22 cellular contexts compared by ENCODE assay signal in genomic region chr3:169894110-169894509, GRCh38. TPM values are rescaled to one million over a fixed set of nuclear protein-coding genes. Genes with fewer than 3 reads are reported as not detected.
DNase-seq lines count a peak whose midpoint lies in the region; ATAC-seq, FAIRE-seq and TF ChIP-seq lines count a peak whose summit lies in the region.
"Had no signal": no experiment of that assay in that cellular context is flagged by ENCODE, and none has a peak within 500 bp of the region (broad histone marks: within the 10 kb centered on the region; RNA-seq: fewer than 3 reads in every experiment).

No MANE protein-coding gene starts in this region.

- in situ Hi-C loops in K562 (cut with MboI) = no loop called here

- H3K27me3 ChIP-seq in K562 (ENCODE audit: control insufficient read depth in 2 of 2, insufficient read depth in 2 of 2, low read length in 2 of 2) (no peaks in the 10 kb centered on the region; a peak in 2 of 5 replicates), endothelial cell of umbilical vein (ENCODE audit: control insufficient read depth in 2 of 2, insufficient read depth in 2 of 2, low read length in 2 of 2) (no peaks in the 10 kb centered on the region), lower lobe of right lung (ENCODE audit: low read depth) (no peaks in the 10 kb centered on the region)

- intact Hi-C loops in K562 (cut with micrococcal nuclease) (no loop called here), endothelial cell of umbilical vein (cut with micrococcal nuclease) (no loop called here), lower lobe of right lung (cut with DNase I) (no loop called here)

- TF ChIP-seq EP300 in K562 (IDR thresholded peaks at IDR 0.05; ENCODE audit: low read length) = no peak

- no peak for TF ChIP-seq RAD21 in K562 (CRISPR knock-in tag; conservative IDR thresholded peaks at IDR 0.05 in 1 of 2, IDR thresholded peaks at IDR 0.05 in 1 of 2)

- H3K4me1 Mint-ChIP-seq in type B pancreatic cell (ENCODE audit: unreplicated experiment) = no peaks in the 10 kb centered on the region
- H3K4me1 Mint-ChIP-seq: CD4-positive, alpha-beta memory T cell had no signal

- CTCF ChIA-PET in K562 (lab: Yijun Ruan, JAX; ENCODE audit: low intra/inter-chr PET ratio) = no interaction called here
- CTCF ChIA-PET in endothelial cell of umbilical vein (lab: Charles Lee) = no interaction called here

- POLR2A ChIA-PET in K562 (lab: Yijun Ruan, JAX) = interaction anchor here (0.6 to 1.4 kb wide), 2 partner anchors 20 to 300 kb away, joined by 3 read pairs; no protein-coding TSS in a partner anchor
- POLR2A ChIA-PET in endothelial cell of umbilical vein (lab: Charles Lee) = no interaction called here

- H3K36me3 Mint-ChIP-seq in type B pancreatic cell = no peaks in the 10 kb centered on the region
- H3K36me3 Mint-ChIP-seq: CD4-positive, alpha-beta memory T cell had no signal

- H3K27ac ChIP-seq in K562 (ENCODE audit: extremely low read depth, low read depth, low read length) = no peak overlapping the region
- H3K27ac ChIP-seq in endothelial cell of umbilical vein (ENCODE audit: insufficient read depth, low read depth, low read length) = no peak overlapping the region
- H3K27ac ChIP-seq in lower lobe of right lung = no peak overlapping the region

- TF ChIP-seq POLR2A in K562 (conservative IDR thresholded peaks at IDR 0.05) (no peak), endothelial cell of umbilical vein (IDR thresholded peaks at IDR 0.05; ENCODE audit: low read depth, low read length) (no peak)

- H2AFZ ChIP-seq in K562 (ENCODE audit: low read depth, low read length) (no peak overlapping the region), endothelial cell of umbilical vein (ENCODE audit: low read depth, low read length) (no peak overlapping the region)

- H3K4me1 ChIP-seq in K562 (replicated peaks in 1 of 2; ENCODE audit: control insufficient read depth in 2 of 2, insufficient read depth in 2 of 2, low read length in 2 of 2) (no peaks in the 10 kb centered on the region; a peak in 1 of 5 replicates), endothelial cell of umbilical vein (ENCODE audit: control insufficient read depth, extremely low read depth, insufficient read depth, low read length) (no peaks in the 10 kb centered on the region), lower lobe of right lung (no peaks in the 10 kb centered on the region)

- H3K9me1 ChIP-seq in K562 (ENCODE audit: control insufficient read depth, insufficient read depth, low read length) (no peaks in the 10 kb centered on the region), endothelial cell of umbilical vein (replicated peaks; ENCODE audit: control insufficient read depth, extremely low read depth, insufficient read depth, low read length) (no peaks in the 10 kb centered on the region)

- H3K9me3 ChIP-seq in K562 (replicated peaks; ENCODE audit: control insufficient read depth, insufficient read depth, low read depth, low read length) = no peaks in the 10 kb centered on the region
- H3K9me3 ChIP-seq in endothelial cell of umbilical vein (replicated peaks; ENCODE audit: control insufficient read depth, insufficient read depth, low read length) = no peaks in the 10 kb centered on the region
- no peaks in the 10 kb centered on the region for H3K9me3 ChIP-seq in lower lobe of right lung

- H4K20me1 ChIP-seq in K562 (replicated peaks; ENCODE audit: control insufficient read depth, insufficient read depth, low read length) (no peaks in the 10 kb centered on the region), endothelial cell of umbilical vein (replicated peaks; ENCODE audit: control insufficient read depth, extremely low read depth, insufficient read depth, low read length) (no peaks in the 10 kb centered on the region)

- DNase-seq in K562 (ENCODE audit: extremely low read depth in 1 of 4, low spot score in 3 of 4) (peak in 1 of 4 experiments; percentile 10), endothelial cell of umbilical vein (ENCODE audit: low read depth, low spot score) (peak; percentile 20), type B pancreatic cell (ENCODE audit: extremely low spot score, unreplicated experiment) (no peak), lower lobe of right lung (no peak)
- DNase-seq: C1 segment of cervical spinal cord; Calu3; CD4-positive, alpha-beta memory T cell; COR-L47; DMS53; DMS79 treated with DMSO at 0.1 percent for 48 hours; GF-D8; H7; HCEC 1CT had no signal

- no peak overlapping the region for H3K9ac ChIP-seq in K562 (ENCODE audit: insufficient read depth in 1 of 2, low read depth in 2 of 2, low read length in 2 of 2)
- H3K9ac ChIP-seq in endothelial cell of umbilical vein (replicated peaks; ENCODE audit: extremely low read depth, insufficient read depth, low read length) = no peak overlapping the region

- no peak for FAIRE-seq in K562 (lab: Jason Lieb, UNC)
- FAIRE-seq in endothelial cell of umbilical vein (lab: Jason Lieb, UNC) = no peak
- FAIRE-seq: GM18507, H1 had no signal

- H3K27me3 Mint-ChIP-seq in type B pancreatic cell = no peaks in the 10 kb centered on the region
- H3K27me3 Mint-ChIP-seq: CD4-positive, alpha-beta memory T cell had no signal

- H3K9me3 Mint-ChIP-seq in type B pancreatic cell = no peaks in the 10 kb centered on the region

- H3K27ac Mint-ChIP-seq in type B pancreatic cell = peak overlapping the region; percentile 10
- H3K27ac Mint-ChIP-seq: CD4-positive, alpha-beta memory T cell had no signal

- H3K4me2 ChIP-seq in K562 (ENCODE audit: insufficient read depth, low read length) (no peak overlapping the region), endothelial cell of umbilical vein (ENCODE audit: insufficient read depth, low read length) (no peak overlapping the region)

- 14% methylated on average over 7 of the region's 7 CpGs for WGBS in K562 (ENCODE audit: insufficient coverage, low coverage, missing lambda C conversion rate)

- no peak overlapping the region for H3K4me3 ChIP-seq in K562
- no peak overlapping the region for H3K4me3 ChIP-seq in endothelial cell of umbilical vein (replicated peaks in 1 of 3; ENCODE audit: insufficient read depth in 1 of 3, low read depth in 1 of 3, low read length in 3 of 3)
- H3K4me3 ChIP-seq in lower lobe of right lung = no peak overlapping the region

- no peak for ATAC-seq in K562
- no peak for ATAC-seq in SK-N-SH treated with all-trans-retinoic acid at 6 μM for 48 hours
- ATAC-seq in GM21737 (IDR thresholded peaks at IDR 0.05; ENCODE audit: unreplicated experiment) = no peak
- no peak for ATAC-seq in lower lobe of right lung

- TF ChIP-seq CTCF in K562 (IDR thresholded peaks at IDR 0.05 in 2 of 3, conservative IDR thresholded peaks at IDR 0.05 in 1 of 3; ENCODE audit: insufficient read depth in 2 of 3, low read depth in 1 of 3, low read length in 3 of 3) = no peak
- TF ChIP-seq CTCF in endothelial cell of umbilical vein (IDR thresholded peaks at IDR 0.05; ENCODE audit: extremely low read depth in 1 of 2, insufficient read depth in 1 of 2, low read depth in 1 of 2, low read length in 2 of 2) = no peak
- no peak for TF ChIP-seq CTCF in type B pancreatic cell (conservative IDR thresholded peaks at IDR 0.05)
- TF ChIP-seq CTCF in lower lobe of right lung (IDR thresholded peaks at IDR 0.05) = no peak

- dilution Hi-C loops in endothelial cell of umbilical vein (cut with MboI; ENCODE audit: extremely low pct_ligation_motif_present, low sequenced_read_pairs) = no loop called here

- no peaks in the 10 kb centered on the region for H3K79me2 ChIP-seq in K562 (ENCODE audit: control insufficient read depth, insufficient read depth, low read length)
- H3K79me2 ChIP-seq in endothelial cell of umbilical vein (ENCODE audit: control insufficient read depth, insufficient read depth, low read length) = no peaks in the 10 kb centered on the region

- BruUV-seq in K562 (replicated peaks; lab: Mats Ljungman, UMichigan) (no TSS peak), endothelial cell of umbilical vein (replicated peaks; lab: Mats Ljungman, UMichigan) (no TSS peak)

- H3K36me3 ChIP-seq in K562 (ENCODE audit: control insufficient read depth, insufficient read depth, low read length) = no peaks in the 10 kb centered on the region
- no peaks in the 10 kb centered on the region for H3K36me3 ChIP-seq in endothelial cell of umbilical vein (ENCODE audit: control insufficient read depth in 2 of 2, extremely low read depth in 1 of 2, insufficient read depth in 2 of 2, low read length in 2 of 2)
- no peaks in the 10 kb centered on the region for H3K36me3 ChIP-seq in lower lobe of right lung

- no peak overlapping the region for H3K4me3 Mint-ChIP-seq in type B pancreatic cell
- H3K4me3 Mint-ChIP-seq: CD4-positive, alpha-beta memory T cell had no signal

RNA-seq across cellular contexts. Expression of gene SAMD7, which starts 17.3 kb away (rescaled TPM):
- not detected in 2 replicates for total RNA-seq in K562 (2011; cell fraction: chromatin; rRNA removed; ENCODE audit: low replicate concordance)
- not detected in 2 replicates for total RNA-seq in K562 (2011; cell fraction: nucleolus; rRNA removed)
- not detected in 2 replicates for total RNA-seq in K562 (2011; cell fraction: nucleoplasm; rRNA removed)
- not detected in 2 replicates for total RNA-seq in K562 (2014; rRNA removed)
- total RNA-seq in K562 (2014; rRNA removed; fragmentation: Illumina TruSeq; extraction: Trizol) = not detected in 2 replicates
- not detected in 2 replicates for total RNA-seq in K562 (2015; rRNA removed; fragmentation: Illumina TruSeq; extraction: Trizol)
- not detected in 2 replicates for total RNA-seq in K562 (2021)
- not detected in 2 replicates for polyA plus RNA-seq in K562 (2011; rRNA removed)
- not detected in 2 replicates for polyA plus RNA-seq in K562 (2011; cell fraction: cytosol; rRNA removed)
- polyA plus RNA-seq in K562 (2011; cell fraction: nucleus; rRNA removed) = not detected in 2 replicates
- not detected in 2 replicates for polyA plus RNA-seq in K562 (2012)
- polyA plus RNA-seq in K562 (2014; fragmentation: Illumina TruSeq; extraction: Trizol) = not detected in 2 replicates
- polyA plus RNA-seq in K562 (2014; fragmentation: Nextera tagmentation; extraction: Ambion mirVana) = not detected
- polyA plus RNA-seq in K562 (2014; rRNA removed) = not detected in 2 replicates
- polyA minus RNA-seq in K562 (2011; rRNA and poly(A)+ RNA removed) = not detected in 2 replicates
- polyA minus RNA-seq in K562 (2011; cell fraction: cytosol; rRNA and poly(A)+ RNA removed) = not detected in 2 replicates
- polyA minus RNA-seq in K562 (2011; cell fraction: nucleus; rRNA and poly(A)+ RNA removed) = not detected in 2 replicates
- not detected in 2 replicates for total RNA-seq in endothelial cell of umbilical vein
- polyA plus RNA-seq in endothelial cell of umbilical vein = not detected in 2 replicates
- not detected in 2 replicates for polyA plus RNA-seq in endothelial cell of umbilical vein (2011; cell fraction: cytosol; rRNA removed)
- polyA plus RNA-seq in endothelial cell of umbilical vein (2011; cell fraction: nucleus; rRNA removed) = not detected in 2 replicates
- not detected in 2 replicates for polyA plus RNA-seq in endothelial cell of umbilical vein (2012)
- not detected in 2 replicates for polyA minus RNA-seq in endothelial cell of umbilical vein
- not detected for polyA minus RNA-seq in endothelial cell of umbilical vein (2011; cell fraction: cytosol; rRNA and poly(A)+ RNA removed)
- not detected in 2 replicates for polyA minus RNA-seq in endothelial cell of umbilical vein (2011; cell fraction: nucleus; rRNA and poly(A)+ RNA removed)
- total RNA-seq in type B pancreatic cell (ENCODE audit: low replicate concordance) = not detected in 2 replicates
- not detected for total RNA-seq in lower lobe of right lung
- total RNA-seq: A172; A673; Calu3; CD4-positive, alpha-beta memory T cell; Daoy; G401; H1; H7 had no signal
- polyA plus RNA-seq: BJ; CD4-positive, alpha-beta memory T cell; H1 had no signal

RNA-seq across cellular contexts. Expression of gene LRRC31, which starts 24.4 kb away (rescaled TPM):
- total RNA-seq in K562 (2011; cell fraction: chromatin; rRNA removed; ENCODE audit: low replicate concordance) = not detected in 2 replicates
- not detected in 2 replicates for total RNA-seq in K562 (2011; cell fraction: nucleolus; rRNA removed)
- total RNA-seq in K562 (2011; cell fraction: nucleoplasm; rRNA removed) = not detected in 2 replicates
- total RNA-seq in K562 (2014; rRNA removed) = not detected in 2 replicates
- total RNA-seq in K562 (2014; rRNA removed; fragmentation: Illumina TruSeq; extraction: Trizol) = not detected in 2 replicates
- not detected in 2 replicates for total RNA-seq in K562 (2015; rRNA removed; fragmentation: Illumina TruSeq; extraction: Trizol)
- not detected in 2 replicates for total RNA-seq in K562 (2021)
- not detected in 2 replicates for polyA plus RNA-seq in K562 (2011; rRNA removed)
- polyA plus RNA-seq in K562 (2011; cell fraction: cytosol; rRNA removed) = not detected in 2 replicates
- not detected in 2 replicates for polyA plus RNA-seq in K562 (2011; cell fraction: nucleus; rRNA removed)
- polyA plus RNA-seq in K562 (2012) = not detected in 2 replicates
- not detected in 2 replicates for polyA plus RNA-seq in K562 (2014; fragmentation: Illumina TruSeq; extraction: Trizol)
- not detected for polyA plus RNA-seq in K562 (2014; fragmentation: Nextera tagmentation; extraction: Ambion mirVana)
- polyA plus RNA-seq in K562 (2014; rRNA removed) = not detected in 2 replicates
- not detected in 2 replicates for polyA minus RNA-seq in K562 (2011; rRNA and poly(A)+ RNA removed)
- polyA minus RNA-seq in K562 (2011; cell fraction: cytosol; rRNA and poly(A)+ RNA removed) = not detected in 2 replicates
- not detected in 2 replicates for polyA minus RNA-seq in K562 (2011; cell fraction: nucleus; rRNA and poly(A)+ RNA removed)
- not detected in 2 replicates for total RNA-seq in endothelial cell of umbilical vein
- not detected in 2 replicates for polyA plus RNA-seq in endothelial cell of umbilical vein
- not detected in 2 replicates for polyA plus RNA-seq in endothelial cell of umbilical vein (2011; cell fraction: cytosol; rRNA removed)
- not detected in 2 replicates for polyA plus RNA-seq in endothelial cell of umbilical vein (2011; cell fraction: nucleus; rRNA removed)
- polyA plus RNA-seq in endothelial cell of umbilical vein (2012) = not detected in 2 replicates
- not detected in 2 replicates for polyA minus RNA-seq in endothelial cell of umbilical vein
- polyA minus RNA-seq in endothelial cell of umbilical vein (2011; cell fraction: cytosol; rRNA and poly(A)+ RNA removed) = not detected
- not detected in 2 replicates for polyA minus RNA-seq in endothelial cell of umbilical vein (2011; cell fraction: nucleus; rRNA and poly(A)+ RNA removed)
- total RNA-seq in type B pancreatic cell (ENCODE audit: low replicate concordance) = 1.4 and 1.7 TPM in 2 replicates
- 1.1 TPM for total RNA-seq in lower lobe of right lung
- total RNA-seq: A172; A673; CD4-positive, alpha-beta memory T cell; Daoy; G401; H1; H7 had no signal
- polyA plus RNA-seq: BJ; CD4-positive, alpha-beta memory T cell; H1 had no signal
